11 cellular contexts compared by ENCODE assay signal in the genomic region with DNA sequence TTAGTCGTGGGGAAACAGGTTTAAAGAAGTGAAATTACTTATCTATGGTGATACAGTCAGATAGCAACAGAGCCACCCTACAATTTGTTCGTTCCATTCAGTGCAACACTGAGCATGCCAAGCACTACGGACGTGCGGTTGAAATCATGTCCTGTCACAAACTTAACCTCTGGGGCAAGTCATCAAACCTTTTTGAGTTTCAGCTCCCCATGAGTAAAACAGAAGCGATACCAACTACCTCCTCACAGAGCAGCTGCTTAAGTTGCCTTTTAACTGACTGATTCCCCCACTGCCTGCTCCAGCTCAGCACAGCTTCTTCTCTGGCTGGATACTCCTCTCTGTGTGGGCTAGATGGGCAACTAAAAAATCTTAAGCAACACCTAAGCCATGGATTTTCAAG. TPM values are rescaled to one million over a fixed set of nuclear protein-coding genes. Genes with fewer than 3 reads are reported as not detected.
A peak's percentile ranks its signal among the peaks of the same experiment; 100 is the strongest.
DNase-seq lines count a peak whose midpoint lies in the region; ATAC-seq and TF ChIP-seq lines count a peak whose summit lies in the region.
"Had no signal": no experiment of that assay in that cellular context is flagged by ENCODE, and none has a peak within 500 bp of the region (broad histone marks: within the 10 kb centered on the region; RNA-seq: fewer than 3 reads in every experiment).

No MANE protein-coding gene starts in this region.

- H3F3A ChIP-seq in MM.1S (ENCODE audit: insufficient read depth, low read length) = no peaks in the 10 kb centered on the region

- peak; percentile 53 for DNase-seq in GM06990 (ENCODE audit: extremely low read depth, insufficient read length)
- no peak for DNase-seq in Kasumi-1 (lab: John Stamatoyannopoulos, UW)
- DNase-seq in Peyer's patch = no peak
- DNase-seq in MM.1S = no peak
- no peak for DNase-seq in 8988T
- DNase-seq: activated effector memory CD4-positive, alpha-beta T cell treated with Interleukin-2 at 50 U/mL for 16 hours; lower lobe of right lung had no signal

- no peaks in the 10 kb centered on the region for H3K27me3 ChIP-seq in GM06990 (replicated peaks; ENCODE audit: control insufficient read depth, insufficient read depth, low read length)
- H3K27me3 ChIP-seq in Peyer's patch = no peaks in the 10 kb centered on the region
- no peaks in the 10 kb centered on the region for H3K27me3 ChIP-seq in MM.1S (replicated peaks; ENCODE audit: insufficient read depth, low read length)

- H2AFZ ChIP-seq in MM.1S (ENCODE audit: low read length) = no peak overlapping the region

- ATAC-seq in GM19025 (IDR thresholded peaks at IDR 0.05; ENCODE audit: low read depth, unreplicated experiment) = peak; percentile 75
- peak; percentile 78 for ATAC-seq in HG02642 (IDR thresholded peaks at IDR 0.05; ENCODE audit: poor library complexity, unreplicated experiment)
- ATAC-seq in HG03439 (IDR thresholded peaks at IDR 0.05; ENCODE audit: unreplicated experiment) = peak; percentile 87
- ATAC-seq: lower lobe of right lung had no signal

- TF ChIP-seq POLR2A in Peyer's patch (IDR thresholded peaks at IDR 0.05) = no peak

- H3K9ac ChIP-seq in MM.1S (ENCODE audit: low read length) = no peak overlapping the region

- H3K27ac ChIP-seq in Peyer's patch (no peak overlapping the region), MM.1S (ENCODE audit: low read length) (no peak overlapping the region)
- H3K27ac ChIP-seq: lower lobe of right lung had no signal

- no peaks in the 10 kb centered on the region for H4K20me1 ChIP-seq in MM.1S (ENCODE audit: insufficient read depth, low read length)

- no peaks in the 10 kb centered on the region for H3K9me2 ChIP-seq in MM.1S (replicated peaks; ENCODE audit: insufficient read depth, low read length)

- H3K4me1 ChIP-seq in Peyer's patch (no peaks in the 10 kb centered on the region), MM.1S (ENCODE audit: low read length) (no peaks in the 10 kb centered on the region)
- H3K4me1 ChIP-seq: lower lobe of right lung had no signal

- H3K4me3 ChIP-seq in GM06990 (replicated peaks; ENCODE audit: low read depth, low read length) (peak overlapping the region; percentile 26), Peyer's patch (no peak overlapping the region), MM.1S (ENCODE audit: low read length) (no peak overlapping the region)
- H3K4me3 ChIP-seq: lower lobe of right lung had no signal

- H3K9me3 ChIP-seq in Peyer's patch (no peaks in the 10 kb centered on the region), MM.1S (replicated peaks; ENCODE audit: insufficient read depth, low read length) (no peaks in the 10 kb centered on the region)
- H3K9me3 ChIP-seq: lower lobe of right lung had no signal

- H3K79me2 ChIP-seq in MM.1S (ENCODE audit: low read length) = no peaks in the 10 kb centered on the region

- TF ChIP-seq CTCF in GM06990 (IDR thresholded peaks at IDR 0.05; ENCODE audit: insufficient read depth, low read length, poor library complexity, severe bottlenecking) = no peak
- TF ChIP-seq CTCF in Peyer's patch (IDR thresholded peaks at IDR 0.05) = no peak
- TF ChIP-seq CTCF in MM.1S (IDR thresholded peaks at IDR 0.05; ENCODE audit: low read length) = no peak

- H3K36me3 ChIP-seq in GM06990 (ENCODE audit: control insufficient read depth, insufficient read depth, low read length) = no peaks in the 10 kb centered on the region
- no peaks in the 10 kb centered on the region for H3K36me3 ChIP-seq in Peyer's patch
- H3K36me3 ChIP-seq in MM.1S (replicated peaks; ENCODE audit: insufficient read depth, low read length) = no peaks in the 10 kb centered on the region
- H3K36me3 ChIP-seq: lower lobe of right lung had no signal

- no peak overlapping the region for H3K4me2 ChIP-seq in MM.1S (ENCODE audit: low read depth, low read length)

RNA-seq across cellular contexts. Expression of a gene that starts 36.0 kb away (rescaled TPM):
- not detected for total RNA-seq in Peyer's patch
- total RNA-seq: glomerular endothelial cell had no signal
